8 cellular contexts compared by ENCODE assay signal in the genomic region with DNA sequence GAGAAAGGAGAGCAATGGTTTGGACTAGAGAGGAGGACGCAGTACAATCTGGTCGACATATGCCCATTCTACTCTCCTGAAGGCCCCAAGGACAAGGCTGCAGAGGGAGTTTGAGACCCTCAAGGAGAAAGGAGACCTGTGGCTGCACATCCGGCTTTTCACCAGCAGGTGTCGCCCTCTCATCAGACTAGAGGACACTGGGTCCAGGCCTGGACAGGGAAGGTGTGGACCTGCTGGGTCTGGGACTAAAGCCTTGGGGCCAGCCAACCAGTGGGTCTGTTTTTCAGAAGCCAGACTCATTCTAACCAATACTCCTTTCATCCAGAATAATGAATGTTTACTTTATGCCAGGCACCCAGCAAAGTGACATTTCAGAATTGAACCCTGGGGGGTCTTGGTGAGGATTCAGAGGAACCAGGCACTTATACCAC. TPM values are rescaled to one million over a fixed set of nuclear protein-coding genes. Genes with fewer than 3 reads are reported as not detected.
DNase-seq lines count a peak whose midpoint lies in the region; ATAC-seq, FAIRE-seq and TF ChIP-seq lines count a peak whose summit lies in the region.

No MANE protein-coding gene starts in this region.

- intact Hi-C loops in left colon (cut with DNase I, micrococcal nuclease): loop anchor here in 1 of 2 donors (5.0 kb wide), 1 partner anchor 48 kb away; no protein-coding TSS in a partner anchor

- DNase-seq in 8988T: peak; percentile 70
- no peak for DNase-seq in GM12891 (ENCODE audit: insufficient read length, low spot score)
- peak; percentile 30 for DNase-seq in NCI-H2171 (lab: John Stamatoyannopoulos, UW)
- peak; percentile 57 for DNase-seq in activated CD4-positive, CD25-positive, alpha-beta regulatory T cell treated with anti-CD3 and anti-CD28 coated beads, Interleukin-2, amount 50 U/mL, for 16 hours (ENCODE audit: low read depth, low spot score)
- peak in 51 of 61 donors; percentile 1 to 85 (median 40) for DNase-seq in caudate nucleus (lab: John Stamatoyannopoulos, UW)
- peak; percentile 64 to 81 for DNase-seq in left colon
- DNase-seq in stimulated activated CD4-positive, alpha-beta T cell treated with anti-CD3 and anti-CD28 coated beads, Interleukin-2, amount 100 ng/mL, for 48 hours: peak; percentile 74 to 79

- peak; percentile 91 for FAIRE-seq in GM12891 (lab: Jason Lieb, UNC)

- TF ChIP-seq POLR2A in GM12891 (IDR thresholded peaks at IDR 0.05; ENCODE audit: low read depth, low read length): no peak

- ATAC-seq in left colon (peak; percentile 50), GM19328 (IDR thresholded peaks at IDR 0.05; ENCODE audit: unreplicated experiment) (no peak)

- H3K27ac ChIP-seq in caudate nucleus (ENCODE audit: low read depth, low read length): no peak overlapping the region

TF ChIP-seq in GM12891, 5 proteins besides CTCF, POLR2A, EP300 and RAD21:
- TF ChIP-seq PAX5 (IDR thresholded peaks at IDR 0.05; ENCODE audit: insufficient read depth, low read length, severe bottlenecking) (no peak), POLR2AphosphoS5 (IDR thresholded peaks at IDR 0.05; ENCODE audit: low read depth, low read length) (no peak), POU2F2 (IDR thresholded peaks at IDR 0.05; ENCODE audit: low read depth, low read length) (no peak), SPI1 (IDR thresholded peaks at IDR 0.05; ENCODE audit: low read depth, low read length) (no peak), TAF1 (IDR thresholded peaks at IDR 0.05; ENCODE audit: low read depth, low read length) (no peak)

RNA-seq across cellular contexts. Expression of a gene that starts 5.0 kb away (rescaled TPM):
- 0.04 TPM for polyA plus RNA-seq in GM12891 (2012; ENCODE audit: low read depth, missing spikeins)
- total RNA-seq in left colon: not detected

RNA-seq across cellular contexts. Expression of a gene that starts 8.8 kb away (rescaled TPM):
- 0.19 TPM for polyA plus RNA-seq in GM12891 (2012; ENCODE audit: low read depth, missing spikeins)
- 10 to 100 TPM in 1 of 2 donors, under 1 TPM in 1; 0.73 to 17.6 TPM for total RNA-seq in left colon

RNA-seq across cellular contexts. Expression of a gene that starts 12.8 kb away (rescaled TPM):
- 0.40 TPM for polyA plus RNA-seq in GM12891 (2012; ENCODE audit: low read depth, missing spikeins)
- total RNA-seq in left colon: 1 to 10 TPM in 1 of 2 donors, under 1 TPM in 1; 0.73 to 1.7 TPM

RNA-seq across cellular contexts. Expression of a gene that starts 33.1 kb away (rescaled TPM):
- 32.4 TPM for polyA plus RNA-seq in GM12891 (2012; ENCODE audit: low read depth, missing spikeins)
- total RNA-seq in left colon: 10 to 100 TPM; 29.1 to 30.0 TPM

RNA-seq across cellular contexts. Expression of a gene that starts 34.5 kb away (rescaled TPM):
- not detected for polyA plus RNA-seq in GM12891 (2012; ENCODE audit: low read depth, missing spikeins)
- under 1 TPM in 1 of 2 donors, not detected in 1; 0.14 TPM for total RNA-seq in left colon
